Comparison of ENCODE assay signal across 16 cellular contexts in the genomic region with DNA sequence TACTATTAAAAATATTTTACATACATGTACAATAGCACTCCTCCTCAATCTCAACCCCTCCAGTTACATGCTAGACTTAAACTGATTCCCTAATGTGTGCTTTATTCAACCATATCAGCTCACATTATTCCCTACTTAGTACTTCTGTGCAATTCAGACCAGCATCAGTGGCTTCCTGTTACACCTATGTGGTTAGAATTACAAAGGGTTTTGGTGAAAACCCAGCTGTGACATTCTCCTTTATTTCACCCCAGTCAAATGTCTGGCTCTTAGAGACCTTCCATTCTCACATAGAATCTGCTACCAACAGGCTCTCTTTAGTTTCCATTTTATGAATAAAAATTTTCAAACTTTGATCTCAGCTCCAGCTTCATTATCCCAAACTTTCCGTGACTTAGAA.
A peak's percentile ranks its signal among the peaks of the same experiment; 100 is the strongest.
DNase-seq lines count a peak whose midpoint lies in the region; ATAC-seq and TF ChIP-seq lines count a peak whose summit lies in the region.
"Had no signal": no experiment of that assay in that cellular context is flagged by ENCODE, and none has a peak within 500 bp of the region (broad histone marks: within the 10 kb centered on the region; RNA-seq: fewer than 3 reads in every experiment).

No MANE protein-coding gene starts in this region.

- no peak overlapping the region for H2AFZ ChIP-seq in GM23338

- H3K4me2 ChIP-seq in GM23338: no peak overlapping the region

- no peaks in the 10 kb centered on the region; the same call in 2 of the 3 replicates for H3K36me3 Mint-ChIP-seq in GM23338 (ENCODE audit: low read depth)
- peaks cover 5% of the 10 kb centered on the region for H3K36me3 Mint-ChIP-seq in natural killer cell treated with Interleukin-12 subunit alpha and Interleukin-12 subunit beta and Interleukin-15 and Interleukin-18, amount 100 ng/mL, for 72 hours
- H3K36me3 Mint-ChIP-seq in activated CD4-positive, alpha-beta T cell treated with anti-CD3 and anti-CD28 coated beads, Interleukin-2, amount 10 ng/mL, durations not matched to agents 24 days and 14 days (ENCODE audit: low read depth): no peaks in the 10 kb centered on the region
- H3K36me3 Mint-ChIP-seq: IgD-negative memory B cell had no signal

- H4K20me1 ChIP-seq in GM23338 (replicated peaks; ENCODE audit: insufficient read depth): no peaks in the 10 kb centered on the region

- H3K36me3 ChIP-seq in GM23338 (ENCODE audit: insufficient read depth): no peaks in the 10 kb centered on the region
- no peaks in the 10 kb centered on the region for H3K36me3 ChIP-seq in left lung
- H3K36me3 ChIP-seq in tibial artery: no peaks in the 10 kb centered on the region

- no peak overlapping the region for H3K4me3 Mint-ChIP-seq in GM23338
- H3K4me3 Mint-ChIP-seq in natural killer cell treated with Interleukin-12 subunit alpha and Interleukin-12 subunit beta and Interleukin-15 and Interleukin-18, amount 100 ng/mL, for 72 hours: no peak overlapping the region
- no peak overlapping the region for H3K4me3 Mint-ChIP-seq in activated CD4-positive, alpha-beta T cell treated with anti-CD3 and anti-CD28 coated beads, Interleukin-2, amount 10 ng/mL, durations not matched to agents 24 days and 14 days
- H3K4me3 Mint-ChIP-seq: H9, IgD-negative memory B cell had no signal

- H3K27ac ChIP-seq in GM23338 (ENCODE audit: low read depth) (no peak overlapping the region), left lung (peak overlapping the region in 1 of 2 donors; percentile 41), tibial artery (no peak overlapping the region)
- H3K27ac ChIP-seq: 22Rv1, C4-2B had no signal

- no peak overlapping the region for H3K4me3 ChIP-seq in GM23338
- no peak overlapping the region for H3K4me3 ChIP-seq in left lung
- H3K4me3 ChIP-seq in tibial artery: no peak overlapping the region

- peaks cover 3% of the 10 kb centered on the region; the same call in 1 of the 2 replicates for H3K9me2 ChIP-seq in GM23338 (ENCODE audit: insufficient read depth)

- H3K79me2 ChIP-seq in GM23338 (replicated peaks; ENCODE audit: insufficient read depth): no peaks in the 10 kb centered on the region

- H3K27me3 ChIP-seq in GM23338 (ENCODE audit: insufficient read depth): no peaks in the 10 kb centered on the region
- no peaks in the 10 kb centered on the region for H3K27me3 ChIP-seq in left lung
- H3K27me3 ChIP-seq in tibial artery: no peaks in the 10 kb centered on the region

- intact Hi-C loops in left lung (cut with DNase I): no loop called here
- intact Hi-C loops in tibial artery (cut with DNase I; ENCODE audit: low total_unique reads): no loop called here
- intact Hi-C loops in activated CD4-positive, alpha-beta T cell treated with anti-CD3 and anti-CD28 coated beads, Interleukin-2, amount 10 ng/mL, durations not matched to agents 24 days and 14 days (cut with micrococcal nuclease): no loop called here

- H3K4me1 ChIP-seq in GM23338 (ENCODE audit: insufficient read depth) (no peaks in the 10 kb centered on the region), left lung (peaks cover 0 to 13% of the 10 kb centered on the region in 2 donors), tibial artery (no peaks in the 10 kb centered on the region)

- H3K27ac Mint-ChIP-seq in GM23338: no peak overlapping the region
- no peak overlapping the region for H3K27ac Mint-ChIP-seq in natural killer cell treated with Interleukin-12 subunit alpha and Interleukin-12 subunit beta and Interleukin-15 and Interleukin-18, amount 100 ng/mL, for 72 hours
- H3K27ac Mint-ChIP-seq in activated CD4-positive, alpha-beta T cell treated with anti-CD3 and anti-CD28 coated beads, Interleukin-2, amount 10 ng/mL, durations not matched to agents 24 days and 14 days: no peak overlapping the region
- H3K27ac Mint-ChIP-seq: H9, IgD-negative memory B cell had no signal

- no peaks in the 10 kb centered on the region for H3F3A ChIP-seq in GM23338 (replicated peaks; ENCODE audit: low read depth)

- H3K9me3 ChIP-seq in left lung (no peaks in the 10 kb centered on the region), tibial artery (no peaks in the 10 kb centered on the region)

- H3K9me3 Mint-ChIP-seq in GM23338: peaks cover 3% of the 10 kb centered on the region; the same call in 1 of the 3 replicates
- peaks cover 8% of the 10 kb centered on the region for H3K9me3 Mint-ChIP-seq in natural killer cell treated with Interleukin-12 subunit alpha and Interleukin-12 subunit beta and Interleukin-15 and Interleukin-18, amount 100 ng/mL, for 72 hours
- no peaks in the 10 kb centered on the region for H3K9me3 Mint-ChIP-seq in activated CD4-positive, alpha-beta T cell treated with anti-CD3 and anti-CD28 coated beads, Interleukin-2, amount 10 ng/mL, durations not matched to agents 24 days and 14 days

- no peak for TF ChIP-seq CTCF in GM23338 (conservative IDR thresholded peaks at IDR 0.05; ENCODE audit: low read depth in 2 of 2)
- no peak for TF ChIP-seq CTCF in left lung (IDR thresholded peaks at IDR 0.05)
- no peak for TF ChIP-seq CTCF in tibial artery (IDR thresholded peaks at IDR 0.05)

- ATAC-seq in GM23338 (peak; percentile 52), left lung (peak; percentile 21)
- no peak for ATAC-seq in natural killer cell treated with Interleukin-12 subunit alpha and Interleukin-12 subunit beta and Interleukin-15 and Interleukin-18, amount 100 ng/mL, for 72 hours

- DNase-seq in NCI-H1436 treated with DMSO at 0.1 percent for 48 hours (lab: John Stamatoyannopoulos, UW): peak; percentile 24
- no peak for DNase-seq in NCI-H1436 (lab: John Stamatoyannopoulos, UW)
- peak; percentile 26 for DNase-seq in GM23338 (ENCODE audit: low spot score)
- DNase-seq in NCI-H69 (lab: John Stamatoyannopoulos, UW): peak; percentile 9
- DNase-seq in left lung: no peak
- DNase-seq in tibial artery: no peak
- DNase-seq in natural killer cell treated with Interleukin-12 subunit alpha and Interleukin-12 subunit beta and Interleukin-15 and Interleukin-18, amount 100 ng/mL, for 72 hours (ENCODE audit: low spot score): no peak
- no peak for DNase-seq in activated CD4-positive, alpha-beta T cell treated with anti-CD3 and anti-CD28 coated beads, Interleukin-2, amount 10 ng/mL, durations not matched to agents 24 days and 14 days
- DNase-seq: H9, NCI-H1092 treated with DMSO at 0.1 percent for 48 hours, NCI-H1694, NCI-H748 treated with DMSO at 0.1 percent for 48 hours, SHP77 treated with DMSO at 0.1 percent for 48 hours had no signal

- H3K4me1 Mint-ChIP-seq in GM23338: peaks cover 10% of the 10 kb centered on the region
- no peaks in the 10 kb centered on the region for H3K4me1 Mint-ChIP-seq in natural killer cell treated with Interleukin-12 subunit alpha and Interleukin-12 subunit beta and Interleukin-15 and Interleukin-18, amount 100 ng/mL, for 72 hours (ENCODE audit: low read depth in 2 of 2)
- no peaks in the 10 kb centered on the region for H3K4me1 Mint-ChIP-seq in activated CD4-positive, alpha-beta T cell treated with anti-CD3 and anti-CD28 coated beads, Interleukin-2, amount 10 ng/mL, durations not matched to agents 24 days and 14 days
- H3K4me1 Mint-ChIP-seq: IgD-negative memory B cell had no signal

- H3K27me3 Mint-ChIP-seq in GM23338 (ENCODE audit: insufficient read depth, low read depth, poor library complexity): peaks cover 3% of the 10 kb centered on the region
- no peaks in the 10 kb centered on the region for H3K27me3 Mint-ChIP-seq in natural killer cell treated with Interleukin-12 subunit alpha and Interleukin-12 subunit beta and Interleukin-15 and Interleukin-18, amount 100 ng/mL, for 72 hours
- no peaks in the 10 kb centered on the region for H3K27me3 Mint-ChIP-seq in activated CD4-positive, alpha-beta T cell treated with anti-CD3 and anti-CD28 coated beads, Interleukin-2, amount 10 ng/mL, durations not matched to agents 24 days and 14 days

TF ChIP-seq in GM23338, 12 proteins besides CTCF, POLR2A, EP300 and RAD21 (continues in another document):
- TF ChIP-seq POLR2AphosphoS5 (IDR thresholded peaks at IDR 0.05; ENCODE audit: low read depth) (no peak), EZH2phosphoT487 (IDR thresholded peaks at IDR 0.05; ENCODE audit: unreplicated experiment) (no peak)
- TF ChIP-seq, protein P1, sequence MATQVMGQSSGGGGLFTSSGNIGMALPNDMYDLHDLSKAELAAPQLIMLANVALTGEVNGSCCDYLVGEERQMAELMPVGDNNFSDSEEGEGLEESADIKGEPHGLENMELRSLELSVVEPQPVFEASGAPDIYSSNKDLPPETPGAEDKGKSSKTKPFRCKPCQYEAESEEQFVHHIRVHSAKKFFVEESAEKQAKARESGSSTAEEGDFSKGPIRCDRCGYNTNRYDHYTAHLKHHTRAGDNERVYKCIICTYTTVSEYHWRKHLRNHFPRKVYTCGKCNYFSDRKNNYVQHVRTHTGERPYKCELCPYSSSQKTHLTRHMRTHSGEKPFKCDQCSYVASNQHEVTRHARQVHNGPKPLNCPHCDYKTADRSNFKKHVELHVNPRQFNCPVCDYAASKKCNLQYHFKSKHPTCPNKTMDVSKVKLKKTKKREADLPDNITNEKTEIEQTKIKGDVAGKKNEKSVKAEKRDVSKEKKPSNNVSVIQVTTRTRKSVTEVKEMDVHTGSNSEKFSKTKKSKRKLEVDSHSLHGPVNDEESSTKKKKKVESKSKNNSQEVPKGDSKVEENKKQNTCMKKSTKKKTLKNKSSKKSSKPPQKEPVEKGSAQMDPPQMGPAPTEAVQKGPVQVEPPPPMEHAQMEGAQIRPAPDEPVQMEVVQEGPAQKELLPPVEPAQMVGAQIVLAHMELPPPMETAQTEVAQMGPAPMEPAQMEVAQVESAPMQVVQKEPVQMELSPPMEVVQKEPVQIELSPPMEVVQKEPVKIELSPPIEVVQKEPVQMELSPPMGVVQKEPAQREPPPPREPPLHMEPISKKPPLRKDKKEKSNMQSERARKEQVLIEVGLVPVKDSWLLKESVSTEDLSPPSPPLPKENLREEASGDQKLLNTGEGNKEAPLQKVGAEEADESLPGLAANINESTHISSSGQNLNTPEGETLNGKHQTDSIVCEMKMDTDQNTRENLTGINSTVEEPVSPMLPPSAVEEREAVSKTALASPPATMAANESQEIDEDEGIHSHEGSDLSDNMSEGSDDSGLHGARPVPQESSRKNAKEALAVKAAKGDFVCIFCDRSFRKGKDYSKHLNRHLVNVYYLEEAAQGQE (IDR thresholded peaks at IDR 0.05; ENCODE audit: unreplicated experiment): no peak

Comparison
In these comparisons a context has a peak if more than half of its experiments do, and no peak if none do; other contexts are left out.
1. DNase-seq: peak in NCI-H1436 treated with DMSO at 0.1 percent for 48 hours (single experiment), GM23338 (single experiment) and NCI-H69 (single experiment); none in NCI-H1436 (single experiment), left lung (0 of 2), tibial artery (0 of 2), natural killer cell treated with Interleukin-12 subunit alpha and Interleukin-12 subunit beta and Interleukin-15 and Interleukin-18, amount 100 ng/mL, for 72 hours (single experiment) and activated CD4-positive, alpha-beta T cell treated with anti-CD3 and anti-CD28 coated beads, Interleukin-2, amount 10 ng/mL, durations not matched to agents 24 days and 14 days (single experiment).
2. ATAC-seq: peak in GM23338 (single experiment) and left lung (single experiment); none in natural killer cell treated with Interleukin-12 subunit alpha and Interleukin-12 subunit beta and Interleukin-15 and Interleukin-18, amount 100 ng/mL, for 72 hours (0 of 2).